ENCODE assay signal across 15 cellular contexts in the genomic region with DNA sequence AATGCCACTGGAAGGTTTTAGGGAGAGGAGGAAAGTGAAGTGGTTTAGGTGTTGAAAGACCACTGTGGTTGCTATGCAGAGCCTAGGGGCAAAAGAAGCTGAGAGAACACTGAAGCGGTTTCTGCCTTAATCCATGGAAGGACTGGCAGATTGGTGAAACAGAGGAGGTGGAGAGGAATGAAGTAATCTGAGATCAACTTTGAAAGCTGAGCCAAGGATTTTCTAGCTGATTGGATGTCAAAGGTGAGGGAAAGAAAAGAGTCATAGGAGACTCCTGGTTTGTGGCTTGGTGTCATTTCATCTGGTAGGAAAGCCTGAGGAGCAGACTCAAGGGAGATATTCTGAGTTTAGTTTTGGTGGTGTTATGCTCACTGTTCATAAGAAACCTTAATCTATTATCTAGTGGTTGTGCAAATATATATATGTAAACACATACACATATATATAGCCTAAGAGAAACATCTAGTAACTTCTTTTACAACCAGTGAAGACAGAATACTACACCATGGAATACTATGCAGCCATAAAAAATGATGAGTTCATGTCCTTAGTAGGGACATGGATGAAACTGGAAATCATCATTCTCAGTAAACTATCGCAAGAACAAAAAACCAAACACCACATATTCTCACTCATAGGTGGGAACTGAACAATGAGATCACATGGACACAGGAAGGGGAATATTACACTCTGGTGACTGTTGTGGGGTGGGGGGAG.
DNase-seq lines count a peak whose midpoint lies in the region; ATAC-seq and TF ChIP-seq lines count a peak whose summit lies in the region.
"Had no signal": no experiment of that assay in that cellular context is flagged by ENCODE, and none has a peak within 500 bp of the region (broad histone marks: within the 10 kb centered on the region; RNA-seq: fewer than 3 reads in every experiment).

No MANE protein-coding gene starts in this region.

- no peak for DNase-seq in activated T-cell treated with anti-CD3 and anti-CD28 coated beads, Interleukin-2, amount 50 U/mL, for 72 hours
- DNase-seq in activated T-cell treated with anti-CD3 and anti-CD28 coated beads for 4 hours, result no peak
- no peak for DNase-seq in RWPE2 (ENCODE audit: low spot score)
- DNase-seq in epithelial cell of proximal tubule (ENCODE audit: low read depth), result peak; percentile 10
- DNase-seq in smooth muscle cell (lab: John Stamatoyannopoulos, UW; ENCODE audit: unreplicated experiment), result no peak
- DNase-seq in H9, result no peak
- no peak for DNase-seq in omental fat pad (ENCODE audit: low spot score)
- DNase-seq: body of pancreas, NCI-H1694, NCI-H774, occipital lobe, SHP77, spleen had no signal

- peak overlapping the region; percentile 17 for H3K9ac ChIP-seq in smooth muscle cell (ENCODE audit: low read depth)
- no peak overlapping the region for H3K9ac ChIP-seq in H9 (ENCODE audit: extremely low read depth, insufficient read length, low read length)
- H3K9ac ChIP-seq: KMS-11 had no signal

- peaks cover 7% of the 10 kb centered on the region in 2 donors for H3K36me3 Mint-ChIP-seq in activated T-cell treated with anti-CD3 and anti-CD28 coated beads, Interleukin-2, amount 50 U/mL, for 72 hours (ENCODE audit: insufficient read depth in 2 of 2)
- H3K36me3 Mint-ChIP-seq in H9 (ENCODE audit: insufficient read depth in 1 of 3, low read depth in 3 of 3), result peaks cover 0 to 3% (median 0%) of the 10 kb centered on the region in 3 experiments; a peak in 1 of 7 replicates

- H3K4ac ChIP-seq in H9 (ENCODE audit: low read depth, low read length), result no peak overlapping the region

- no peak overlapping the region for H4K5ac ChIP-seq in H9 (ENCODE audit: insufficient read length, low read depth, low read length)

- H3K4me1 Mint-ChIP-seq in activated T-cell treated with anti-CD3 and anti-CD28 coated beads, Interleukin-2, amount 50 U/mL, for 72 hours (ENCODE audit: low read depth), result peaks cover 20% of the 10 kb centered on the region
- H3K4me1 Mint-ChIP-seq in H9, result peaks cover 23 to 25% of the 10 kb centered on the region in 2 experiments

- peak overlapping the region in 1 of 2 donors; percentile 68 for H3K4me3 Mint-ChIP-seq in activated T-cell treated with anti-CD3 and anti-CD28 coated beads, Interleukin-2, amount 50 U/mL, for 72 hours
- no peak overlapping the region; a peak in 1 of 5 replicates for H3K4me3 Mint-ChIP-seq in H9

- H3K4me3 ChIP-seq in RWPE2 (ENCODE audit: severe bottlenecking) (no peak overlapping the region), epithelial cell of proximal tubule (ENCODE audit: low read depth, low read length) (no peak overlapping the region), smooth muscle cell (no peak overlapping the region)
- H3K4me3 ChIP-seq: body of pancreas, spleen had no signal

- H2BK5ac ChIP-seq in H9 (ENCODE audit: insufficient read length, low read length), result no peak overlapping the region

- peaks cover 7% of the 10 kb centered on the region for H3F3A ChIP-seq in smooth muscle cell (ENCODE audit: low read depth)

- H3K4me1 ChIP-seq in RWPE2 (ENCODE audit: insufficient read depth, poor library complexity, severe bottlenecking) (peaks cover 28% of the 10 kb centered on the region), smooth muscle cell (ENCODE audit: low read depth) (peaks cover 38% of the 10 kb centered on the region), H9 (ENCODE audit: insufficient read depth, low read length) (no peaks in the 10 kb centered on the region)
- H3K4me1 ChIP-seq: body of pancreas, spleen had no signal

- H3K9me3 ChIP-seq in RWPE2 (ENCODE audit: severe bottlenecking) (no peaks in the 10 kb centered on the region), smooth muscle cell (replicated peaks; ENCODE audit: low read depth) (no peaks in the 10 kb centered on the region), H9 (ENCODE audit: control insufficient read depth, low read depth, low read length) (no peaks in the 10 kb centered on the region)
- H3K9me3 ChIP-seq: body of pancreas had no signal

- no peak overlapping the region for H4K8ac ChIP-seq in H9 (replicated peaks; ENCODE audit: insufficient read length, low read depth, low read length)

- no peak overlapping the region for H3K23ac ChIP-seq in H9 (ENCODE audit: insufficient read length, low read depth, low read length)

- WGBS in smooth muscle cell (ENCODE audit: low lambda C conversion rate), result 84% methylated on average over 2 of the region's 2 CpGs
- WGBS in H9 (ENCODE audit: extremely low coverage, insufficient read length, low lambda C conversion rate), result no CpG with 5 or more reads among the region's 2 CpGs

- H2BK20ac ChIP-seq in H9 (ENCODE audit: low read depth, low read length, poor library complexity, severe bottlenecking), result no peak overlapping the region

- no peak overlapping the region for H2BK120ac ChIP-seq in H9 (ENCODE audit: low read depth, low read length, poor library complexity, severe bottlenecking)

- H2AK5ac ChIP-seq in H9 (ENCODE audit: insufficient read length, low read length), result no peak overlapping the region

- no peak overlapping the region for H3K14ac ChIP-seq in H9 (ENCODE audit: insufficient read depth, low read length)

- H4K91ac ChIP-seq in H9 (ENCODE audit: insufficient read length, low read depth, low read length), result no peak overlapping the region

- H2AFZ ChIP-seq in smooth muscle cell (ENCODE audit: low read depth) (no peak overlapping the region), H9 (ENCODE audit: low read length) (no peak overlapping the region)

- peaks cover 5% of the 10 kb centered on the region for H3K27me3 Mint-ChIP-seq in activated T-cell treated with anti-CD3 and anti-CD28 coated beads, Interleukin-2, amount 50 U/mL, for 72 hours (ENCODE audit: low read depth)
- H3K27me3 Mint-ChIP-seq in H9 (ENCODE audit: low read depth), result no peaks in the 10 kb centered on the region

- H3K27me3 ChIP-seq in RWPE2 (ENCODE audit: insufficient read depth, poor library complexity, severe bottlenecking), result no peaks in the 10 kb centered on the region
- H3K27me3 ChIP-seq in smooth muscle cell (ENCODE audit: low read depth), result no peaks in the 10 kb centered on the region
- H3K27me3 ChIP-seq in H9 (ENCODE audit: insufficient read depth, low read length), result no peaks in the 10 kb centered on the region
- H3K27me3 ChIP-seq: body of pancreas, spleen had no signal

- H3K4me2 ChIP-seq in smooth muscle cell, result no peak overlapping the region
- H3K4me2 ChIP-seq in H9 (ENCODE audit: insufficient read depth, insufficient read length, low read length), result no peak overlapping the region
- H3K4me2 ChIP-seq: KMS-11 had no signal

- no peaks in the 10 kb centered on the region for H3K23me2 ChIP-seq in H9 (ENCODE audit: insufficient read length, low read depth, low read length, poor library complexity, severe bottlenecking)

- H3K79me2 ChIP-seq in smooth muscle cell (ENCODE audit: low read depth), result no peaks in the 10 kb centered on the region
- H3K79me2 ChIP-seq in H9 (ENCODE audit: insufficient read depth, low read length), result no peaks in the 10 kb centered on the region

- H3K27ac Mint-ChIP-seq in activated T-cell treated with anti-CD3 and anti-CD28 coated beads, Interleukin-2, amount 50 U/mL, for 72 hours, result peak overlapping the region; percentile 79
- no peak overlapping the region for H3K27ac Mint-ChIP-seq in H9

- TF ChIP-seq CTCF in RWPE2 (IDR thresholded peaks at IDR 0.05; ENCODE audit: poor library complexity, severe bottlenecking) (no peak), epithelial cell of proximal tubule (conservative IDR thresholded peaks at IDR 0.05; ENCODE audit: low read depth, low read length) (no peak), smooth muscle cell (IDR thresholded peaks at IDR 0.05; ENCODE audit: borderline replicate concordance, insufficient read depth, poor library complexity, severe bottlenecking) (no peak), H9 (conservative IDR thresholded peaks at IDR 0.05) (no peak), omental fat pad (IDR thresholded peaks at IDR 0.05) (no peak)

- H3K27ac ChIP-seq in RWPE2 (ENCODE audit: poor library complexity, severe bottlenecking) (peak overlapping the region; percentile 99), smooth muscle cell (ENCODE audit: low read depth) (peak overlapping the region; percentile 95), H9 (ENCODE audit: insufficient read length, low read depth, low read length) (no peak overlapping the region)
- H3K27ac ChIP-seq: body of pancreas, KMS-11, spleen had no signal

- H2BK12ac ChIP-seq in H9 (ENCODE audit: insufficient read length, low read depth, low read length), result no peak overlapping the region

- peaks cover 8 to 9% of the 10 kb centered on the region in 2 donors for H3K9me3 Mint-ChIP-seq in activated T-cell treated with anti-CD3 and anti-CD28 coated beads, Interleukin-2, amount 50 U/mL, for 72 hours
- H3K9me3 Mint-ChIP-seq in H9, result no peaks in the 10 kb centered on the region; a peak in 1 of 5 replicates

- no peak overlapping the region for H3K18ac ChIP-seq in H9 (ENCODE audit: insufficient read length, low read depth, low read length)

- H2BK15ac ChIP-seq in H9 (ENCODE audit: low read depth, low read length), result no peak overlapping the region

- ATAC-seq in activated T-cell treated with anti-CD3 and anti-CD28 coated beads, Interleukin-2, amount 50 U/mL, for 72 hours (replicated peaks in 1 of 2), result no peak
- ATAC-seq in RWPE2 (ENCODE audit: low read depth) (no peak; the same call in 2 of the 3 replicates), HG03175 (IDR thresholded peaks at IDR 0.05; ENCODE audit: unreplicated experiment) (no peak), omental fat pad (ENCODE audit: low FRiP score) (no peak)
- ATAC-seq: body of pancreas had no signal

- H3K79me1 ChIP-seq in H9 (ENCODE audit: insufficient read depth, low read depth, low read length, poor library complexity, severe bottlenecking), result no peaks in the 10 kb centered on the region

- H3T11ph ChIP-seq in H9 (ENCODE audit: low read length), result no peak overlapping the region

- H3K56ac ChIP-seq in H9 (ENCODE audit: insufficient read length, low read depth, low read length), result no peak overlapping the region

- no peaks in the 10 kb centered on the region for H4K20me1 ChIP-seq in smooth muscle cell (ENCODE audit: low read depth)
- no peaks in the 10 kb centered on the region for H4K20me1 ChIP-seq in H9 (ENCODE audit: control insufficient read depth, insufficient read depth, insufficient read length)

- H3K36me3 ChIP-seq in RWPE2 (ENCODE audit: low read depth) (no peaks in the 10 kb centered on the region), smooth muscle cell (ENCODE audit: low read depth) (no peaks in the 10 kb centered on the region)
- H3K36me3 ChIP-seq: spleen had no signal
